In the genomic region with DNA sequence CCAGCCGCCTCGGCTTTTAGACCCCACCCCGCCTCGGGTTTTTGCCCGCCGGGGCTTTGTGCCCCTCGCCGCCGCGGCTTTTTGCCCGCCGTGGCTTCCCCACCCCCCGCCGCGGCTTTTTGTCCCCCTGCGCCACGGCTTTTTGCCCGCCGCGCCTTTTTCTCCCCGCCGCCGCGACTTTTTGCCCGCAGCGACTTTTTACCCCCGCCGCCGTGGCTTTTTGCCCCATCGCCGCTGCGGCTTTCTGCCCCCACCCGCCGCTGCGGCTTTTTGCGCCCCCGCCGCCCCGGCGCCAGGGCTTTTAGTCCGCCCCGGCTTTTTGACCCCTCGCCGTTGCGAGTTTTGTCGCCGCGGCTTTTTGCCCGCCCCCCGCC, we compare ENCODE assay signal across 12 cellular contexts.
DNase-seq lines count a peak whose midpoint lies in the region; ATAC-seq and TF ChIP-seq lines count a peak whose summit lies in the region.
"Had no signal": no experiment of that assay in that cellular context is flagged by ENCODE, and none has a peak within 500 bp of the region (broad histone marks: within the 10 kb centered on the region; RNA-seq: fewer than 3 reads in every experiment).

No MANE protein-coding gene starts in this region.

- H3K9me2 ChIP-seq in PC-3 (replicated peaks; ENCODE audit: low read length): no peaks in the 10 kb centered on the region

- no peak overlapping the region for H3K9ac ChIP-seq in PC-3 (ENCODE audit: low read length)

- no peaks in the 10 kb centered on the region for H3F3A ChIP-seq in PC-3 (ENCODE audit: low read length, unreplicated experiment)

- H4K20me1 ChIP-seq in PC-3 (ENCODE audit: low read length): no peaks in the 10 kb centered on the region

- no peak overlapping the region for H2AFZ ChIP-seq in PC-3 (ENCODE audit: low read length)

- H3K79me2 ChIP-seq in PC-3 (ENCODE audit: low read length): no peaks in the 10 kb centered on the region

- no peaks in the 10 kb centered on the region for H3K4me1 ChIP-seq in PC-3 (ENCODE audit: insufficient read depth, low read length)
- H3K4me1 ChIP-seq in right atrium auricular region: no peaks in the 10 kb centered on the region
- H3K4me1 ChIP-seq in spleen: peaks cover 0 to 8% (median 3%) of the 10 kb centered on the region in 6 donors
- H3K4me1 ChIP-seq: prostate gland had no signal

- H3K36me3 ChIP-seq in PC-3 (ENCODE audit: low read depth, low read length) (no peaks in the 10 kb centered on the region), right atrium auricular region (no peaks in the 10 kb centered on the region), spleen (no peaks in the 10 kb centered on the region)
- H3K36me3 ChIP-seq: prostate gland, thoracic aorta had no signal

- TF ChIP-seq CTCF in PC-3 (conservative IDR thresholded peaks at IDR 0.05; ENCODE audit: low read depth, low read length) (no peak), right atrium auricular region (IDR thresholded peaks at IDR 0.05) (no peak), spleen (IDR thresholded peaks at IDR 0.05 in 8 of 11, conservative IDR thresholded peaks at IDR 0.05 in 3 of 11) (no peak)

- ATAC-seq in PC-3: no peak
- ATAC-seq: activated T-helper 17 cell treated with anti-CD3 and anti-CD28 coated beads, Interleukin-2, amount 50 U/mL, for 72 hours had no signal

- H3K27me3 ChIP-seq in PC-3 (ENCODE audit: low read length) (peaks cover 8% of the 10 kb centered on the region; the same call in 1 of the 2 replicates), right atrium auricular region (peaks cover 0 to 5% of the 10 kb centered on the region in 2 donors), spleen (replicated peaks in 1 of 7) (peaks cover 0 to 23% (median 15%) of the 10 kb centered on the region in 7 donors)

- H3K4me2 ChIP-seq in PC-3 (ENCODE audit: low read length): no peak overlapping the region

- no TSS peak for BruUV-seq in PC-3 (replicated peaks; lab: Mats Ljungman, UMichigan)

- intact Hi-C loops in PC-3 (cut with micrococcal nuclease) (no loop called here), spleen (cut with DNase I; ENCODE audit: low total_unique reads) (no loop called here)

- peak; percentile 3 for DNase-seq in activated gamma-delta T cell treated with Interleukin-2 at 50 U/mL for 16 hours
- DNase-seq in activated gamma-delta T cell (lab: John Stamatoyannopoulos, UW): no peak
- DNase-seq in PC-3: no peak
- DNase-seq in right atrium auricular region (ENCODE audit: low spot score): no peak
- peak; percentile 67 for DNase-seq in spleen
- DNase-seq in globus pallidus (ENCODE audit: low spot score): no peak
- no peak for DNase-seq in NK-92 treated with Interleukin-12 subunit alpha and Interleukin-12 subunit beta, amount 100 ng/mL, for 24 hours (lab: John Stamatoyannopoulos, UW)
- no peak for DNase-seq in stimulated activated CD4-positive, alpha-beta T cell treated with anti-CD3 and anti-CD28 coated beads, Interleukin-2, amount 100 ng/mL, for 48 hours
- DNase-seq: SHP77 treated with DMSO at 0.1 percent for 48 hours had no signal

- no peak for TF ChIP-seq POLR2A in spleen (IDR thresholded peaks at IDR 0.05)

- H3K27ac ChIP-seq in PC-3 (ENCODE audit: low read length): no peak overlapping the region
- no peak overlapping the region for H3K27ac ChIP-seq in right atrium auricular region
- H3K27ac ChIP-seq in spleen: no peak overlapping the region
- H3K27ac ChIP-seq: prostate gland, thoracic aorta had no signal

- H3K4me3 ChIP-seq in PC-3 (ENCODE audit: low read length) (peak overlapping the region; percentile 32; the same call in 1 of the 2 replicates), right atrium auricular region (peak overlapping the region; percentile 33 to 47), spleen (peak overlapping the region in 4 of 8 donors; percentile 6 to 55 (median 18))

- CTCF ChIA-PET in PC-3 (lab: Charles Lee): no interaction called here

- POLR2A ChIA-PET in PC-3 (lab: Charles Lee; ENCODE audit: unreplicated experiment): no interaction called here

- no peaks in the 10 kb centered on the region for H3K9me3 ChIP-seq in PC-3 (ENCODE audit: low read length)
- no peaks in the 10 kb centered on the region for H3K9me3 ChIP-seq in right atrium auricular region
- H3K9me3 ChIP-seq in spleen: peaks cover 0 to 4% (median 0%) of the 10 kb centered on the region in 8 donors
- H3K9me3 ChIP-seq: prostate gland, thoracic aorta had no signal

- WGBS in spleen, 5 donors: 2 to 18% (median 3%) methylated on average over 37 to 50 of the region's 50 CpGs

Comparison
In these comparisons a context has a peak if more than half of its experiments do, and no peak if none do; other contexts are left out.
1. DNase-seq: peak in activated gamma-delta T cell treated with Interleukin-2 at 50 U/mL for 16 hours (single experiment) and spleen (single experiment); none in activated gamma-delta T cell (single experiment), PC-3 (single experiment), right atrium auricular region (single experiment), globus pallidus (single experiment), NK-92 treated with Interleukin-12 subunit alpha and Interleukin-12 subunit beta, amount 100 ng/mL, for 24 hours (single experiment) and stimulated activated CD4-positive, alpha-beta T cell treated with anti-CD3 and anti-CD28 coated beads, Interleukin-2, amount 100 ng/mL, for 48 hours (0 of 2).